Comparison of ENCODE assay signal across 28 cellular contexts in genomic region chr3:9817437-9817836, GRCh38.
"Had no signal": no experiment of that assay in that cellular context is flagged by ENCODE, and none has a peak within 500 bp of the region (broad histone marks: within the 10 kb centered on the region; RNA-seq: fewer than 3 reads in every experiment).

No MANE protein-coding gene starts in this region.

- H3K9me3 ChIP-seq: colonic mucosa, gastrocnemius medialis, heart left ventricle, right atrium auricular region, thoracic aorta, tibial nerve, vagina had no signal

- H2AFZ ChIP-seq: hepatocyte, neural progenitor cell, parathyroid adenoma had no signal

- H3K27ac Mint-ChIP-seq: dendritic cell treated with granulocyte-macrophage colony-stimulating factor and Interleukin-4, amounts not matched to agents 40 ng/mL and 50 ng/mL, for 4 days; endodermal cell; naive thymus-derived CD4-positive, alpha-beta T cell; nephron; neural progenitor cell; progenitor cell of endocrine pancreas; stimulated activated memory B cell treated with anti-CD40 and anti-IgM and Interleukin-4, amounts not matched to agents 10 μg/mL and 1 μg/mL and 100 μg/mL, for 72 hours; stimulated activated naive CD8-positive, alpha-beta T cell treated with anti-CD3 and anti-CD28 coated beads, Interleukin-15, Interleukin-2, amounts not matched to agents 100 ng/mL and 50 ng/mL, for 24 hours had no signal

- H3K9me3 Mint-ChIP-seq: dendritic cell treated with granulocyte-macrophage colony-stimulating factor and Interleukin-4, amounts not matched to agents 40 ng/mL and 50 ng/mL, for 4 days; endodermal cell; nephron; neural progenitor cell; stimulated activated memory B cell treated with anti-CD40 and anti-IgM and Interleukin-4, amounts not matched to agents 10 μg/mL and 1 μg/mL and 100 μg/mL, for 72 hours; stimulated activated naive CD8-positive, alpha-beta T cell treated with anti-CD3 and anti-CD28 coated beads, Interleukin-15, Interleukin-2, amounts not matched to agents 100 ng/mL and 50 ng/mL, for 24 hours had no signal

- H3K27ac ChIP-seq: colonic mucosa, epithelial cell of prostate, heart left ventricle, hepatocyte, neural progenitor cell, parathyroid adenoma, right atrium auricular region, thoracic aorta, tibial nerve, vagina had no signal

- H3K9ac ChIP-seq: neural progenitor cell, parathyroid adenoma had no signal

- H3K4me3 Mint-ChIP-seq: dendritic cell treated with granulocyte-macrophage colony-stimulating factor and Interleukin-4, amounts not matched to agents 40 ng/mL and 50 ng/mL, for 4 days; endodermal cell; naive thymus-derived CD4-positive, alpha-beta T cell; nephron; neural progenitor cell; stimulated activated memory B cell treated with anti-CD40 and anti-IgM and Interleukin-4, amounts not matched to agents 10 μg/mL and 1 μg/mL and 100 μg/mL, for 72 hours; stimulated activated naive CD8-positive, alpha-beta T cell treated with anti-CD3 and anti-CD28 coated beads, Interleukin-15, Interleukin-2, amounts not matched to agents 100 ng/mL and 50 ng/mL, for 24 hours had no signal

- ATAC-seq: esophagus mucosa; gastrocnemius medialis; heart left ventricle; left lobe of liver; naive thymus-derived CD4-positive, alpha-beta T cell; sciatic nerve; stimulated activated memory B cell treated with anti-CD40 and anti-IgM and Interleukin-4, amounts not matched to agents 10 μg/mL and 1 μg/mL and 100 μg/mL, for 72 hours had no signal

- H3K4me1 Mint-ChIP-seq: endodermal cell; nephron; neural progenitor cell; stimulated activated memory B cell treated with anti-CD40 and anti-IgM and Interleukin-4, amounts not matched to agents 10 μg/mL and 1 μg/mL and 100 μg/mL, for 72 hours had no signal

- H3K4me1 ChIP-seq: colonic mucosa, heart left ventricle, neural progenitor cell, parathyroid adenoma, right atrium auricular region, tibial nerve, vagina had no signal

- H3K27me3 ChIP-seq: colonic mucosa, gastrocnemius medialis, heart left ventricle, hepatocyte, neural progenitor cell, right atrium auricular region, tibial nerve, vagina had no signal

- DNase-seq: colonic mucosa; effector CD8-positive, alpha-beta T cell; endodermal cell; foreskin fibroblast; gastrocnemius medialis; kidney; mesendoderm; midbrain; naive thymus-derived CD4-positive, alpha-beta T cell; stimulated activated CD4-positive, alpha-beta T cell treated with anti-CD3 and anti-CD28 coated beads, Interleukin-2, amount 100 ng/mL, for 24 hours; stimulated activated CD4-positive, alpha-beta T cell treated with anti-CD3 and anti-CD28 coated beads, Interleukin-4, amount 100 ng/mL, for 24 hours had no signal

- H3K79me2 ChIP-seq: hepatocyte, parathyroid adenoma had no signal

- H3K4me2 ChIP-seq: hepatocyte, neural progenitor cell had no signal

- H3K36me3 ChIP-seq: colonic mucosa, gastrocnemius medialis, neural progenitor cell, right atrium auricular region had no signal

- H3K27me3 Mint-ChIP-seq: dendritic cell treated with granulocyte-macrophage colony-stimulating factor and Interleukin-4, amounts not matched to agents 40 ng/mL and 50 ng/mL, for 4 days; naive thymus-derived CD4-positive, alpha-beta T cell; progenitor cell of endocrine pancreas; stimulated activated memory B cell treated with anti-CD40 and anti-IgM and Interleukin-4, amounts not matched to agents 10 μg/mL and 1 μg/mL and 100 μg/mL, for 72 hours; stimulated activated naive CD8-positive, alpha-beta T cell treated with anti-CD3 and anti-CD28 coated beads, Interleukin-15, Interleukin-2, amounts not matched to agents 100 ng/mL and 50 ng/mL, for 24 hours had no signal

- H3K4me3 ChIP-seq: colonic mucosa, gastrocnemius medialis, heart left ventricle, hepatocyte, neural progenitor cell, right atrium auricular region, thoracic aorta, tibial nerve, vagina had no signal
